1 cellular context compared by ENCODE assay signal in the genomic region with DNA sequence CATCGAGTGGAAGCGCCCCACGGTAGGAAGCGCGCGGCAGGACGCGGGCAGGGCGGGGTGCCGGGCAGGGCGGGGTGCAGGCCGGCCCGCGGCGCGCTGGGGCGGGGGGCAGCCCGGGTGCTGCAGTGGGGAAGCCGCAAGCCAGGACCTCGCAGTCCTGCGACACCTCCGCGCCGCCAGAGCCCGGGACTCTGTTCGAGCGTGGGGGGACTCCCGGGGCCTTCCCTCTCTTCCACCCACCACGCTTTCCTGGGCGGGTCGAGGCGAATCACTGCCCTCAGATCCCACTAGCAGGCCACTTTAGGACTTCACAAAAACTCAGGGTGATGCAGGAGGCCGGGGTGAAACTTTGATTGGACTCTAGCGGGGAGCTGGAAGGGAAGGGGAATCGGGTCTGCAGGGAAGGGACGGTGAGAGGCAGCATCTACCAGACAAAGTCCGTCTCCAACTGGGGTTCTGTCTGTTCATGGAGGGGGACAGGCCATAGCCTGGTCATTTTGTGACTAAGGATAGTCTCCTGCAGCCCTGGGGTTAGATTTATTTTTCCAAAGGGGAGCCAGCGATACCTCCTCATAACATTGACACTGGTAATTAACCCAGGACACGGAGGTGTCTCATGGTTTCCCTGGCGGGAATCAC.
TF ChIP-seq lines count a peak whose summit lies in the region.

No MANE protein-coding gene starts in this region.

TF ChIP-seq in K562, 482 proteins besides CTCF, POLR2A, EP300 and RAD21 (continued from another document):
- TF ChIP-seq, protein P1, sequence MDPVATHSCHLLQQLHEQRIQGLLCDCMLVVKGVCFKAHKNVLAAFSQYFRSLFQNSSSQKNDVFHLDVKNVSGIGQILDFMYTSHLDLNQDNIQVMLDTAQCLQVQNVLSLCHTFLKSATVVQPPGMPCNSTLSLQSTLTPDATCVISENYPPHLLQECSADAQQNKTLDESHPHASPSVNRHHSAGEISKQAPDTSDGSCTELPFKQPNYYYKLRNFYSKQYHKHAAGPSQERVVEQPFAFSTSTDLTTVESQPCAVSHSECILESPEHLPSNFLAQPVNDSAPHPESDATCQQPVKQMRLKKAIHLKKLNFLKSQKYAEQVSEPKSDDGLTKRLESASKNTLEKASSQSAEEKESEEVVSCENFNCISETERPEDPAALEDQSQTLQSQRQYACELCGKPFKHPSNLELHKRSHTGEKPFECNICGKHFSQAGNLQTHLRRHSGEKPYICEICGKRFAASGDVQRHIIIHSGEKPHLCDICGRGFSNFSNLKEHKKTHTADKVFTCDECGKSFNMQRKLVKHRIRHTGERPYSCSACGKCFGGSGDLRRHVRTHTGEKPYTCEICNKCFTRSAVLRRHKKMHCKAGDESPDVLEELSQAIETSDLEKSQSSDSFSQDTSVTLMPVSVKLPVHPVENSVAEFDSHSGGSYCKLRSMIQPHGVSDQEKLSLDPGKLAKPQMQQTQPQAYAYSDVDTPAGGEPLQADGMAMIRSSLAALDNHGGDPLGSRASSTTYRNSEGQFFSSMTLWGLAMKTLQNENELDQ (CRISPR knock-in tag; IDR thresholded peaks at IDR 0.05; ENCODE audit: borderline replicate concordance), result no peak
- TF ChIP-seq RCOR1 (IDR thresholded peaks at IDR 0.05; ENCODE audit: borderline replicate concordance in 1 of 2, low read depth in 2 of 2, low read length in 2 of 2) (0 out of 4 replicates have a peak, but pooled peaks of 1 of the 2 experiments have one; percentile 9), RBM22 (IDR thresholded peaks at IDR 0.05; ENCODE audit: low read depth, low read length, poor library complexity, severe bottlenecking) (peak; percentile 2), GABPA (tag; conservative IDR thresholded peaks at IDR 0.05; ENCODE audit: low read depth) (no peak), NR2C2 (CRISPR knock-in tag; IDR thresholded peaks at IDR 0.05) (no peak), NR2C2 (tag; IDR thresholded peaks at IDR 0.05) (peak; percentile 10; the same call in 1 of the 2 replicates), FOSL1 (tag; conservative IDR thresholded peaks at IDR 0.05) (0 out of 2 replicates have a peak, but pooled peaks have one; percentile 6), GABPB1 (CRISPR knock-in tag; IDR thresholded peaks at IDR 0.05) (0 out of 2 replicates have a peak, but pooled peaks have one; percentile 13), FOXP1 (CRISPR knock-in tag; IDR thresholded peaks at IDR 0.05) (no peak), PHF20 (IDR thresholded peaks at IDR 0.05; ENCODE audit: partially characterized antibody) (no peak), SETDB1 (IDR thresholded peaks at IDR 0.05; ENCODE audit: low read length) (no peak), SAP30 (IDR thresholded peaks at IDR 0.05; ENCODE audit: borderline replicate concordance, insufficient read depth, low read depth, low read length, poor library complexity, severe bottlenecking) (peak; percentile 4), SOX6 (IDR thresholded peaks at IDR 0.05) (no peak), IFI16 (CRISPR knock-in tag; IDR thresholded peaks at IDR 0.05) (no peak), ZNF699 (CRISPR knock-in tag; IDR thresholded peaks at IDR 0.05; ENCODE audit: insufficient replicate concordance) (no peak), PHF21A (IDR thresholded peaks at IDR 0.05; ENCODE audit: borderline replicate concordance, low read depth) (peak; percentile 80; the same call in 1 of the 2 replicates), TAL1 (IDR thresholded peaks at IDR 0.05) (no peak), ZNF24 (IDR thresholded peaks at IDR 0.05) (no peak), RBFOX2 (IDR thresholded peaks at IDR 0.05; ENCODE audit: low read depth, low read length) (0 out of 2 replicates have a peak, but pooled peaks have one; percentile 63), ZFX (CRISPR knock-in tag; IDR thresholded peaks at IDR 0.05) (0 out of 2 replicates have a peak, but pooled peaks have one; percentile 6), PHF8 (IDR thresholded peaks at IDR 0.05; ENCODE audit: borderline replicate concordance, low read length) (peak; percentile 30; the same call in 1 of the 2 replicates), MEIS2 (IDR thresholded peaks at IDR 0.05; ENCODE audit: partially characterized antibody) (no peak), EGR1 (conservative IDR thresholded peaks at IDR 0.05) (peak; percentile 32; the same call in 1 of the 2 replicates), FOXM1 (IDR thresholded peaks at IDR 0.05; ENCODE audit: low read depth) (no peak), FOXM1 (CRISPR knock-in tag; IDR thresholded peaks at IDR 0.05; ENCODE audit: low read depth) (0 out of 2 replicates have a peak, but pooled peaks have one; percentile 15), BCOR (IDR thresholded peaks at IDR 0.05) (no peak), SIN3A (IDR thresholded peaks at IDR 0.05; ENCODE audit: borderline replicate concordance in 2 of 2, control insufficient read depth in 1 of 2, low read depth in 2 of 2, low read length in 2 of 2) (peak in 1 of 2 experiments; percentile 54; a peak in 1 of 4 replicates)
- TF ChIP-seq, protein P2, sequence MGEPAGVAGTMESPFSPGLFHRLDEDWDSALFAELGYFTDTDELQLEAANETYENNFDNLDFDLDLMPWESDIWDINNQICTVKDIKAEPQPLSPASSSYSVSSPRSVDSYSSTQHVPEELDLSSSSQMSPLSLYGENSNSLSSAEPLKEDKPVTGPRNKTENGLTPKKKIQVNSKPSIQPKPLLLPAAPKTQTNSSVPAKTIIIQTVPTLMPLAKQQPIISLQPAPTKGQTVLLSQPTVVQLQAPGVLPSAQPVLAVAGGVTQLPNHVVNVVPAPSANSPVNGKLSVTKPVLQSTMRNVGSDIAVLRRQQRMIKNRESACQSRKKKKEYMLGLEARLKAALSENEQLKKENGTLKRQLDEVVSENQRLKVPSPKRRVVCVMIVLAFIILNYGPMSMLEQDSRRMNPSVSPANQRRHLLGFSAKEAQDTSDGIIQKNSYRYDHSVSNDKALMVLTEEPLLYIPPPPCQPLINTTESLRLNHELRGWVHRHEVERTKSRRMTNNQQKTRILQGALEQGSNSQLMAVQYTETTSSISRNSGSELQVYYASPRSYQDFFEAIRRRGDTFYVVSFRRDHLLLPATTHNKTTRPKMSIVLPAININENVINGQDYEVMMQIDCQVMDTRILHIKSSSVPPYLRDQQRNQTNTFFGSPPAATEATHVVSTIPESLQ (CRISPR knock-in tag; IDR thresholded peaks at IDR 0.05), result 0 out of 2 replicates have a peak, but pooled peaks have one; percentile 23
- TF ChIP-seq, protein P3, sequence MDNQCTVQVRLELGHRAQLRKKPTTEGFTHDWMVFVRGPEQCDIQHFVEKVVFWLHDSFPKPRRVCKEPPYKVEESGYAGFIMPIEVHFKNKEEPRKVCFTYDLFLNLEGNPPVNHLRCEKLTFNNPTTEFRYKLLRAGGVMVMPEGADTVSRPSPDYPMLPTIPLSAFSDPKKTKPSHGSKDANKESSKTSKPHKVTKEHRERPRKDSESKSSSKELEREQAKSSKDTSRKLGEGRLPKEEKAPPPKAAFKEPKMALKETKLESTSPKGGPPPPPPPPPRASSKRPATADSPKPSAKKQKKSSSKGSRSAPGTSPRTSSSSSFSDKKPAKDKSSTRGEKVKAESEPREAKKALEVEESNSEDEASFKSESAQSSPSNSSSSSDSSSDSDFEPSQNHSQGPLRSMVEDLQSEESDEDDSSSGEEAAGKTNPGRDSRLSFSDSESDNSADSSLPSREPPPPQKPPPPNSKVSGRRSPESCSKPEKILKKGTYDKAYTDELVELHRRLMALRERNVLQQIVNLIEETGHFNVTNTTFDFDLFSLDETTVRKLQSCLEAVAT (IDR thresholded peaks at IDR 0.05), result peak in 1 of 2 experiments; percentile 10; a peak in 1 of 4 replicates
- TF ChIP-seq, protein P4, sequence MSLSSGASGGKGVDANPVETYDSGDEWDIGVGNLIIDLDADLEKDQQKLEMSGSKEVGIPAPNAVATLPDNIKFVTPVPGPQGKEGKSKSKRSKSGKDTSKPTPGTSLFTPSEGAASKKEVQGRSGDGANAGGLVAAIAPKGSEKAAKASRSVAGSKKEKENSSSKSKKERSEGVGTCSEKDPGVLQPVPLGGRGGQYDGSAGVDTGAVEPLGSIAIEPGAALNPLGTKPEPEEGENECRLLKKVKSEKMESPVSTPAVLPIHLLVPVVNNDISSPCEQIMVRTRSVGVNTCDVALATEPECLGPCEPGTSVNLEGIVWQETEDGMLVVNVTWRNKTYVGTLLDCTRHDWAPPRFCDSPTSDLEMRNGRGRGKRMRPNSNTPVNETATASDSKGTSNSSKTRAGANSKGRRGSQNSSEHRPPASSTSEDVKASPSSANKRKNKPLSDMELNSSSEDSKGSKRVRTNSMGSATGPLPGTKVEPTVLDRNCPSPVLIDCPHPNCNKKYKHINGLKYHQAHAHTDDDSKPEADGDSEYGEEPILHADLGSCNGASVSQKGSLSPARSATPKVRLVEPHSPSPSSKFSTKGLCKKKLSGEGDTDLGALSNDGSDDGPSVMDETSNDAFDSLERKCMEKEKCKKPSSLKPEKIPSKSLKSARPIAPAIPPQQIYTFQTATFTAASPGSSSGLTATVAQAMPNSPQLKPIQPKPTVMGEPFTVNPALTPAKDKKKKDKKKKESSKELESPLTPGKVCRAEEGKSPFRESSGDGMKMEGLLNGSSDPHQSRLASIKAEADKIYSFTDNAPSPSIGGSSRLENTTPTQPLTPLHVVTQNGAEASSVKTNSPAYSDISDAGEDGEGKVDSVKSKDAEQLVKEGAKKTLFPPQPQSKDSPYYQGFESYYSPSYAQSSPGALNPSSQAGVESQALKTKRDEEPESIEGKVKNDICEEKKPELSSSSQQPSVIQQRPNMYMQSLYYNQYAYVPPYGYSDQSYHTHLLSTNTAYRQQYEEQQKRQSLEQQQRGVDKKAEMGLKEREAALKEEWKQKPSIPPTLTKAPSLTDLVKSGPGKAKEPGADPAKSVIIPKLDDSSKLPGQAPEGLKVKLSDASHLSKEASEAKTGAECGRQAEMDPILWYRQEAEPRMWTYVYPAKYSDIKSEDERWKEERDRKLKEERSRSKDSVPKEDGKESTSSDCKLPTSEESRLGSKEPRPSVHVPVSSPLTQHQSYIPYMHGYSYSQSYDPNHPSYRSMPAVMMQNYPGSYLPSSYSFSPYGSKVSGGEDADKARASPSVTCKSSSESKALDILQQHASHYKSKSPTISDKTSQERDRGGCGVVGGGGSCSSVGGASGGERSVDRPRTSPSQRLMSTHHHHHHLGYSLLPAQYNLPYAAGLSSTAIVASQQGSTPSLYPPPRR (CRISPR knock-in tag; IDR thresholded peaks at IDR 0.05; ENCODE audit: borderline replicate concordance), result 0 out of 2 replicates have a peak, but pooled peaks have one; percentile 50
- TF ChIP-seq, protein P5, sequence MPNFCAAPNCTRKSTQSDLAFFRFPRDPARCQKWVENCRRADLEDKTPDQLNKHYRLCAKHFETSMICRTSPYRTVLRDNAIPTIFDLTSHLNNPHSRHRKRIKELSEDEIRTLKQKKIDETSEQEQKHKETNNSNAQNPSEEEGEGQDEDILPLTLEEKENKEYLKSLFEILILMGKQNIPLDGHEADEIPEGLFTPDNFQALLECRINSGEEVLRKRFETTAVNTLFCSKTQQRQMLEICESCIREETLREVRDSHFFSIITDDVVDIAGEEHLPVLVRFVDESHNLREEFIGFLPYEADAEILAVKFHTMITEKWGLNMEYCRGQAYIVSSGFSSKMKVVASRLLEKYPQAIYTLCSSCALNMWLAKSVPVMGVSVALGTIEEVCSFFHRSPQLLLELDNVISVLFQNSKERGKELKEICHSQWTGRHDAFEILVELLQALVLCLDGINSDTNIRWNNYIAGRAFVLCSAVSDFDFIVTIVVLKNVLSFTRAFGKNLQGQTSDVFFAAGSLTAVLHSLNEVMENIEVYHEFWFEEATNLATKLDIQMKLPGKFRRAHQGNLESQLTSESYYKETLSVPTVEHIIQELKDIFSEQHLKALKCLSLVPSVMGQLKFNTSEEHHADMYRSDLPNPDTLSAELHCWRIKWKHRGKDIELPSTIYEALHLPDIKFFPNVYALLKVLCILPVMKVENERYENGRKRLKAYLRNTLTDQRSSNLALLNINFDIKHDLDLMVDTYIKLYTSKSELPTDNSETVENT (CRISPR knock-in tag; IDR thresholded peaks at IDR 0.05), result no peak
- TF ChIP-seq, protein P6, sequence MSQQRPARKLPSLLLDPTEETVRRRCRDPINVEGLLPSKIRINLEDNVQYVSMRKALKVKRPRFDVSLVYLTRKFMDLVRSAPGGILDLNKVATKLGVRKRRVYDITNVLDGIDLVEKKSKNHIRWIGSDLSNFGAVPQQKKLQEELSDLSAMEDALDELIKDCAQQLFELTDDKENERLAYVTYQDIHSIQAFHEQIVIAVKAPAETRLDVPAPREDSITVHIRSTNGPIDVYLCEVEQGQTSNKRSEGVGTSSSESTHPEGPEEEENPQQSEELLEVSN (IDR thresholded peaks at IDR 0.05; ENCODE audit: borderline replicate concordance in 1 of 2, extremely low read depth in 1 of 2, insufficient read depth in 1 of 2, insufficient read length in 1 of 2, low read depth in 1 of 2, low read length in 1 of 2, poor library complexity in 1 of 2, severe bottlenecking in 1 of 2), result peak in 1 of 2 experiments; percentile 31
- TF ChIP-seq, protein P7, sequence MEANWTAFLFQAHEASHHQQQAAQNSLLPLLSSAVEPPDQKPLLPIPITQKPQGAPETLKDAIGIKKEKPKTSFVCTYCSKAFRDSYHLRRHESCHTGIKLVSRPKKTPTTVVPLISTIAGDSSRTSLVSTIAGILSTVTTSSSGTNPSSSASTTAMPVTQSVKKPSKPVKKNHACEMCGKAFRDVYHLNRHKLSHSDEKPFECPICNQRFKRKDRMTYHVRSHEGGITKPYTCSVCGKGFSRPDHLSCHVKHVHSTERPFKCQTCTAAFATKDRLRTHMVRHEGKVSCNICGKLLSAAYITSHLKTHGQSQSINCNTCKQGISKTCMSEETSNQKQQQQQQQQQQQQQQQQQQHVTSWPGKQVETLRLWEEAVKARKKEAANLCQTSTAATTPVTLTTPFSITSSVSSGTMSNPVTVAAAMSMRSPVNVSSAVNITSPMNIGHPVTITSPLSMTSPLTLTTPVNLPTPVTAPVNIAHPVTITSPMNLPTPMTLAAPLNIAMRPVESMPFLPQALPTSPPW (CRISPR knock-in tag; IDR thresholded peaks at IDR 0.05), result peak; percentile 64
- TF ChIP-seq, protein P8, sequence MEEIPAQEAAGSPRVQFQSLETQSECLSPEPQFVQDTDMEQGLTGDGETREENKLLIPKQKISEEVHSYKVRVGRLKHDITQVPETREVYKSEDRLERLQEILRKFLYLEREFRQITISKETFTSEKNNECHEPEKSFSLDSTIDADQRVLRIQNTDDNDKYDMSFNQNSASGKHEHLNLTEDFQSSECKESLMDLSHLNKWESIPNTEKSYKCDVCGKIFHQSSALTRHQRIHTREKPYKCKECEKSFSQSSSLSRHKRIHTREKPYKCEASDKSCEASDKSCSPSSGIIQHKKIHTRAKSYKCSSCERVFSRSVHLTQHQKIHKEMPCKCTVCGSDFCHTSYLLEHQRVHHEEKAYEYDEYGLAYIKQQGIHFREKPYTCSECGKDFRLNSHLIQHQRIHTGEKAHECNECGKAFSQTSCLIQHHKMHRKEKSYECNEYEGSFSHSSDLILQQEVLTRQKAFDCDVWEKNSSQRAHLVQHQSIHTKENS (CRISPR knock-in tag; IDR thresholded peaks at IDR 0.05), result no peak
- TF ChIP-seq, protein P9, sequence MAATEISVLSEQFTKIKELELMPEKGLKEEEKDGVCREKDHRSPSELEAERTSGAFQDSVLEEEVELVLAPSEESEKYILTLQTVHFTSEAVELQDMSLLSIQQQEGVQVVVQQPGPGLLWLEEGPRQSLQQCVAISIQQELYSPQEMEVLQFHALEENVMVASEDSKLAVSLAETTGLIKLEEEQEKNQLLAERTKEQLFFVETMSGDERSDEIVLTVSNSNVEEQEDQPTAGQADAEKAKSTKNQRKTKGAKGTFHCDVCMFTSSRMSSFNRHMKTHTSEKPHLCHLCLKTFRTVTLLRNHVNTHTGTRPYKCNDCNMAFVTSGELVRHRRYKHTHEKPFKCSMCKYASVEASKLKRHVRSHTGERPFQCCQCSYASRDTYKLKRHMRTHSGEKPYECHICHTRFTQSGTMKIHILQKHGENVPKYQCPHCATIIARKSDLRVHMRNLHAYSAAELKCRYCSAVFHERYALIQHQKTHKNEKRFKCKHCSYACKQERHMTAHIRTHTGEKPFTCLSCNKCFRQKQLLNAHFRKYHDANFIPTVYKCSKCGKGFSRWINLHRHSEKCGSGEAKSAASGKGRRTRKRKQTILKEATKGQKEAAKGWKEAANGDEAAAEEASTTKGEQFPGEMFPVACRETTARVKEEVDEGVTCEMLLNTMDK (IDR thresholded peaks at IDR 0.05; ENCODE audit: borderline replicate concordance, insufficient read depth, low read depth, low read length, poor library complexity, severe bottlenecking), result no peak
